16 cellular contexts compared by ENCODE assay signal in the genomic region with DNA sequence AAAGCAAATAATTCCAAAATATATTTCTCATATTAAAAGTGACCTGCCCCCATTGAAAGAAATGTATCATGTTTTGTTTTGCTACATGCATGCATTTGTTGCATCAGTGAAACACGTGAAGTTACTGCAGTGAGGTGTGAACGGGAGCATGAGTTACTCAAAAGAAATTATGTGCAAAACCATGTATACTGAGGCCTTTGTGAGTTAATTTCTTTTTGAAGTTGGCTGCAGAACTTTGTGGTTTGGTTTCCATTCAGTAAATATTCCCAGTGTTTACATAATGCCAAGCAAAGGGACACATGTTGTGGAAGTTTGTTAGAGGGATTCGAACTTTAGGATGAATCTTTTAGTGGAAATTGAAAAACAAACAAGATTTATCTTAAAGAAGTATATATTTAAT.
DNase-seq lines count a peak whose midpoint lies in the region; TF ChIP-seq lines count a peak whose summit lies in the region.
"Had no signal": no experiment of that assay in that cellular context is flagged by ENCODE, and none has a peak within 500 bp of the region (broad histone marks: within the 10 kb centered on the region; RNA-seq: fewer than 3 reads in every experiment).

No MANE protein-coding gene starts in this region.

- in situ Hi-C loops in GM23248 (cut with MboI): no loop called here

- H3K9ac ChIP-seq in GM23248 (peak overlapping the region; percentile 56; the same call in 1 of the 2 replicates), skeletal muscle satellite cell (ENCODE audit: low read depth, low read length) (no peak overlapping the region)

- peak overlapping the region; percentile 87 for H3K4me2 ChIP-seq in GM23248 (ENCODE audit: unreplicated experiment)
- peak overlapping the region; percentile 54 for H3K4me2 ChIP-seq in skeletal muscle satellite cell (ENCODE audit: low read length)

- 19 to 27% methylated on average over 3 of the region's 3 CpGs for whole genome bisulfite sequencing in GM23248 (ENCODE audit: low coverage in 1 of 2, low lambda C conversion rate in 2 of 2, missing lambda C conversion rate in 2 of 2), 2 experiments

- no peaks in the 10 kb centered on the region for H3K4me1 Mint-ChIP-seq in activated CD4-positive, alpha-beta T cell treated with anti-CD3 and anti-CD28 coated beads, Interleukin-2, amount 10 ng/mL, durations not matched to agents 24 days and 14 days
- H3K4me1 Mint-ChIP-seq: B cell had no signal

- H3K4me3 ChIP-seq in GM23248 (no peak overlapping the region), skeletal muscle satellite cell (ENCODE audit: low read length) (no peak overlapping the region), dorsolateral prefrontal cortex (no peak overlapping the region)

- no peak overlapping the region for H2AFZ ChIP-seq in GM23248

- H3K27ac ChIP-seq in GM23248: peak overlapping the region; percentile 41; the same call in 1 of the 2 replicates
- no peak overlapping the region for H3K27ac ChIP-seq in dorsolateral prefrontal cortex
- H3K27ac ChIP-seq: HL-60 had no signal

- H3K9me3 Mint-ChIP-seq in activated CD4-positive, alpha-beta T cell treated with anti-CD3 and anti-CD28 coated beads, Interleukin-2, amount 10 ng/mL, durations not matched to agents 24 days and 14 days: no peaks in the 10 kb centered on the region
- H3K9me3 Mint-ChIP-seq: CD4-positive, alpha-beta T cell had no signal

- TF ChIP-seq CTCF in dorsolateral prefrontal cortex (IDR thresholded peaks at IDR 0.05 in 54 of 56, conservative IDR thresholded peaks at IDR 0.05 in 2 of 56; ENCODE audit: low read depth in 1 of 56, partially characterized antibody in 56 of 56): no peak

- H3K4me3 Mint-ChIP-seq in activated CD4-positive, alpha-beta T cell treated with anti-CD3 and anti-CD28 coated beads, Interleukin-2, amount 10 ng/mL, durations not matched to agents 24 days and 14 days: no peak overlapping the region
- H3K4me3 Mint-ChIP-seq: B cell; CD4-positive, alpha-beta T cell had no signal

- H3K79me2 ChIP-seq in GM23248 (ENCODE audit: insufficient read depth): no peaks in the 10 kb centered on the region

- H3K9me2 ChIP-seq in GM23248 (ENCODE audit: insufficient read depth): no peaks in the 10 kb centered on the region; the same call in 1 of the 2 replicates

- H3K27me3 ChIP-seq in GM23248 (replicated peaks; ENCODE audit: insufficient read depth) (no peaks in the 10 kb centered on the region), skeletal muscle satellite cell (ENCODE audit: control insufficient read depth, insufficient read depth, low read length) (no peaks in the 10 kb centered on the region), dorsolateral prefrontal cortex (no peaks in the 10 kb centered on the region)

- no peaks in the 10 kb centered on the region for H3K36me3 Mint-ChIP-seq in activated CD4-positive, alpha-beta T cell treated with anti-CD3 and anti-CD28 coated beads, Interleukin-2, amount 10 ng/mL, durations not matched to agents 24 days and 14 days (ENCODE audit: low read depth)

- peaks cover 34% of the 10 kb centered on the region for H3F3A ChIP-seq in GM23248 (ENCODE audit: insufficient read depth)

- H3K27me3 Mint-ChIP-seq in activated CD4-positive, alpha-beta T cell treated with anti-CD3 and anti-CD28 coated beads, Interleukin-2, amount 10 ng/mL, durations not matched to agents 24 days and 14 days: no peaks in the 10 kb centered on the region
- H3K27me3 Mint-ChIP-seq: B cell; CD4-positive, alpha-beta T cell had no signal

- intact Hi-C loops in activated CD4-positive, alpha-beta T cell treated with anti-CD3 and anti-CD28 coated beads, Interleukin-2, amount 10 ng/mL, durations not matched to agents 24 days and 14 days (cut with micrococcal nuclease): no loop called here
- intact Hi-C loops in dorsolateral prefrontal cortex (cut with DNase I): no loop called here

- DNase-seq in GM23248 (peak; percentile 33), RPMI7951 (ENCODE audit: low read depth) (peak; percentile 57), fibroblast of peridontal ligament (ENCODE audit: extremely low read depth) (peak; percentile 54), dorsolateral prefrontal cortex (no peak), GDM1 (lab: John Stamatoyannopoulos, UW) (no peak)
- DNase-seq in activated CD4-positive, alpha-beta T cell treated with anti-CD3 and anti-CD28 coated beads, Interleukin-2, amount 10 ng/mL, durations not matched to agents 24 days and 14 days: no peak
- no peak for DNase-seq in stimulated activated CD4-positive, alpha-beta T cell treated with anti-CD3 and anti-CD28 coated beads, Interleukin-4, amount 100 ng/mL, for 4 hours
- DNase-seq: ACHN; C1 segment of cervical spinal cord; Calu3; CD4-positive, alpha-beta T cell; DMS79; H7 had no signal

- H3K4me1 ChIP-seq in GM23248 (ENCODE audit: insufficient read depth) (peaks cover 60% of the 10 kb centered on the region), skeletal muscle satellite cell (ENCODE audit: control insufficient read depth, insufficient read depth, low read length) (peaks cover 56% of the 10 kb centered on the region)

- H4K20me1 ChIP-seq in GM23248 (ENCODE audit: insufficient read depth): no peaks in the 10 kb centered on the region

- no peaks in the 10 kb centered on the region for H3K9me3 ChIP-seq in GM23248 (ENCODE audit: low read depth)
- no peaks in the 10 kb centered on the region for H3K9me3 ChIP-seq in skeletal muscle satellite cell (replicated peaks; ENCODE audit: low read length)

- no peak overlapping the region for H3K27ac Mint-ChIP-seq in activated CD4-positive, alpha-beta T cell treated with anti-CD3 and anti-CD28 coated beads, Interleukin-2, amount 10 ng/mL, durations not matched to agents 24 days and 14 days
- H3K27ac Mint-ChIP-seq: B cell; CD4-positive, alpha-beta T cell had no signal

- H3K36me3 ChIP-seq in GM23248 (ENCODE audit: low read depth) (no peaks in the 10 kb centered on the region), skeletal muscle satellite cell (ENCODE audit: insufficient read depth, low read length) (no peaks in the 10 kb centered on the region)

Comparison
In these comparisons a context has a peak if more than half of its experiments do, and no peak if none do; other contexts are left out.
1. DNase-seq: peak in GM23248 (single experiment), RPMI7951 (single experiment) and fibroblast of peridontal ligament (single experiment); none in activated CD4-positive, alpha-beta T cell treated with anti-CD3 and anti-CD28 coated beads, Interleukin-2, amount 10 ng/mL, durations not matched to agents 24 days and 14 days (single experiment), dorsolateral prefrontal cortex (0 of 10), stimulated activated CD4-positive, alpha-beta T cell treated with anti-CD3 and anti-CD28 coated beads, Interleukin-4, amount 100 ng/mL, for 4 hours (0 of 2) and GDM1 (single experiment).